In genomic region chr6:154653853-154654252, GRCh38 we compare ENCODE assay signal across 10 cellular contexts.
A peak's percentile ranks its signal among the peaks of the same experiment; 100 is the strongest.
DNase-seq lines count a peak whose midpoint lies in the region; ATAC-seq, FAIRE-seq and TF ChIP-seq lines count a peak whose summit lies in the region.
"Had no signal": no experiment of that assay in that cellular context is flagged by ENCODE, and none has a peak within 500 bp of the region (broad histone marks: within the 10 kb centered on the region; RNA-seq: fewer than 3 reads in every experiment).

No MANE protein-coding gene starts in this region.

- POLR2A ChIA-PET in CD8-positive, alpha-beta memory T cell (lab: Charles Lee) = interaction anchor here (0.6 kb wide), 1 partner anchor 592 kb away, joined by 3 read pairs; no protein-coding TSS in a partner anchor

- no peaks in the 10 kb centered on the region for H3K36me3 Mint-ChIP-seq in CD8-positive, alpha-beta memory T cell

- no peaks in the 10 kb centered on the region for H3K9me3 ChIP-seq in sigmoid colon
- no peaks in the 10 kb centered on the region for H3K9me3 ChIP-seq in CD8-positive, alpha-beta memory T cell (ENCODE audit: low read length)

- H3K36me3 ChIP-seq in sigmoid colon = no peaks in the 10 kb centered on the region
- no peaks in the 10 kb centered on the region for H3K36me3 ChIP-seq in CD8-positive, alpha-beta memory T cell (ENCODE audit: insufficient read depth, low read length)

- intact Hi-C loops in sigmoid colon (cut with DNase I) = no loop called here

- H3K9me3 Mint-ChIP-seq in CD8-positive, alpha-beta memory T cell = no peaks in the 10 kb centered on the region

- 34 to 53% methylated on average over 4 of the region's 4 CpGs for WGBS in sigmoid colon, 2 donors

- peaks cover 0 to 10% (median 8%) of the 10 kb centered on the region in 4 donors for H3K4me1 ChIP-seq in sigmoid colon
- no peaks in the 10 kb centered on the region for H3K4me1 ChIP-seq in CD8-positive, alpha-beta memory T cell (ENCODE audit: insufficient read depth, low read length)

- peak overlapping the region in 2 of 4 donors; percentile 29 to 51 for H3K27ac ChIP-seq in sigmoid colon
- H3K27ac ChIP-seq in CD8-positive, alpha-beta memory T cell (ENCODE audit: low read depth, low read length) = no peak overlapping the region

- TF ChIP-seq CTCF in AG09309 (IDR thresholded peaks at IDR 0.05; ENCODE audit: control insufficient read depth, insufficient read depth, low read depth, low read length, missing control alignments) (no peak), omental fat pad (IDR thresholded peaks at IDR 0.05) (no peak), sigmoid colon (IDR thresholded peaks at IDR 0.05) (no peak)

- DNase-seq in AG09309 (ENCODE audit: low read depth) (peak; percentile 40), RCC 7860 (ENCODE audit: low spot score) (peak; percentile 71), fibroblast of gingiva (ENCODE audit: low read depth) (peak; percentile 46), omental fat pad (ENCODE audit: low spot score) (no peak), sigmoid colon (no peak), NCI-H187 (lab: John Stamatoyannopoulos, UW) (no peak)
- no peak for DNase-seq in stimulated activated CD4-positive, alpha-beta T cell treated with anti-CD3 and anti-CD28 coated beads, Interleukin-2, amount 100 ng/mL, for 24 hours
- DNase-seq in CD8-positive, alpha-beta memory T cell = no peak
- DNase-seq: NCI-H146 had no signal

- H3K4me1 Mint-ChIP-seq in CD8-positive, alpha-beta memory T cell = no peaks in the 10 kb centered on the region

- no peak for TF ChIP-seq POLR2A in sigmoid colon (IDR thresholded peaks at IDR 0.05)

- no peak overlapping the region for H3K4me3 Mint-ChIP-seq in CD8-positive, alpha-beta memory T cell

- no peak overlapping the region for H3K27ac Mint-ChIP-seq in CD8-positive, alpha-beta memory T cell

- CTCF ChIA-PET in CD8-positive, alpha-beta memory T cell (lab: Charles Lee) = no interaction called here

- H3K4me3 ChIP-seq in AG09309 (ENCODE audit: control insufficient read depth, low read depth, low read length) (no peak overlapping the region), sigmoid colon (no peak overlapping the region)
- no peak overlapping the region for H3K4me3 ChIP-seq in CD8-positive, alpha-beta memory T cell (ENCODE audit: low read length)

- H3K27me3 Mint-ChIP-seq in CD8-positive, alpha-beta memory T cell = peaks cover 7 to 8% of the 10 kb centered on the region in 2 donors

- no peaks in the 10 kb centered on the region for H3K27me3 ChIP-seq in sigmoid colon
- H3K27me3 ChIP-seq in CD8-positive, alpha-beta memory T cell (ENCODE audit: insufficient read depth, low read length, poor library complexity, severe bottlenecking) = no peaks in the 10 kb centered on the region

- peak; percentile 97 for ATAC-seq in omental fat pad (ENCODE audit: low FRiP score)

- FAIRE-seq in RCC 7860 (lab: Jason Lieb, UNC) = no peak
- FAIRE-seq: GM19239 had no signal

- peak in 1 of 4 donors; percentile 10 for TF ChIP-seq EP300 in sigmoid colon (IDR thresholded peaks at IDR 0.05)

Comparison
In these comparisons a context has a peak if more than half of its experiments do, and no peak if none do; other contexts are left out.
1. DNase-seq: peak in AG09309 (single experiment), RCC 7860 (single experiment) and fibroblast of gingiva (single experiment); none in omental fat pad (single experiment), stimulated activated CD4-positive, alpha-beta T cell treated with anti-CD3 and anti-CD28 coated beads, Interleukin-2, amount 100 ng/mL, for 24 hours (0 of 2), sigmoid colon (single experiment), NCI-H187 (0 of 2) and CD8-positive, alpha-beta memory T cell (0 of 5).